24 cellular contexts compared by ENCODE assay signal in genomic region chr16:79257958-79258490, GRCh38.
DNase-seq lines count a peak whose midpoint lies in the region; ATAC-seq and TF ChIP-seq lines count a peak whose summit lies in the region.
"Had no signal": no experiment of that assay in that cellular context is flagged by ENCODE, and none has a peak within 500 bp of the region (broad histone marks: within the 10 kb centered on the region; RNA-seq: fewer than 3 reads in every experiment).

No MANE protein-coding gene starts in this region.

- no peak for TF ChIP-seq EP300 in stomach (IDR thresholded peaks at IDR 0.05)

- intact Hi-C loops in CD4-positive, alpha-beta T cell (cut with DNase I, micrococcal nuclease), result no loop called here
- intact Hi-C loops in dendritic cell treated with granulocyte-macrophage colony-stimulating factor and Interleukin-4, amounts not matched to agents 40 ng/mL and 50 ng/mL, for 4 days (cut with micrococcal nuclease), result loop anchor here (10.0 kb wide), 1 partner anchor 163 kb away; no protein-coding TSS in a partner anchor
- intact Hi-C loops in stomach (cut with DNase I; ENCODE audit: low total_unique reads), result no loop called here

- CTCF ChIA-PET in CD4-positive, alpha-beta T cell (lab: Charles Lee), result no interaction called here
- CTCF ChIA-PET in RWPE1 (lab: Yijun Ruan, JAX), result no interaction called here

- no peak overlapping the region for H3K9ac ChIP-seq in DND-41 (ENCODE audit: low read depth, low read length)
- H3K9ac ChIP-seq in neuronal stem cell (ENCODE audit: low read depth, low read length, poor library complexity), result no peak overlapping the region
- H3K9ac ChIP-seq: GM23248 had no signal

- no peaks in the 10 kb centered on the region for H3K9me3 Mint-ChIP-seq in CD4-positive, alpha-beta T cell
- no peaks in the 10 kb centered on the region for H3K9me3 Mint-ChIP-seq in dendritic cell treated with granulocyte-macrophage colony-stimulating factor and Interleukin-4, amounts not matched to agents 40 ng/mL and 50 ng/mL, for 4 days
- H3K9me3 Mint-ChIP-seq: CD8-positive, alpha-beta T cell had no signal

- H3K27me3 ChIP-seq in CD4-positive, alpha-beta T cell (ENCODE audit: control insufficient read depth, insufficient read depth, low read length), result no peaks in the 10 kb centered on the region
- H3K27me3 ChIP-seq in DND-41 (ENCODE audit: insufficient read depth, low read length, poor library complexity) (no peaks in the 10 kb centered on the region), neuronal stem cell (ENCODE audit: control insufficient read depth in 3 of 3, insufficient read depth in 3 of 3, low read depth in 1 of 3, low read length in 3 of 3) (no peaks in the 10 kb centered on the region), stomach (no peaks in the 10 kb centered on the region)

- no peak overlapping the region for H2BK120ac ChIP-seq in neuronal stem cell (ENCODE audit: low read depth, low read length)

- H3K9me3 ChIP-seq in CD4-positive, alpha-beta T cell (ENCODE audit: control insufficient read depth, low read length), result no peaks in the 10 kb centered on the region
- H3K9me3 ChIP-seq in DND-41 (ENCODE audit: insufficient read depth, low read length, severe bottlenecking) (no peaks in the 10 kb centered on the region), neuronal stem cell (replicated peaks in 1 of 2; ENCODE audit: control insufficient read depth in 2 of 2, insufficient read depth in 1 of 2, low read depth in 1 of 2, low read length in 2 of 2) (no peaks in the 10 kb centered on the region), stomach (no peaks in the 10 kb centered on the region)
- H3K9me3 ChIP-seq: Caco-2 had no signal

- H3K4ac ChIP-seq in neuronal stem cell (ENCODE audit: low read length), result no peak overlapping the region

- H2BK5ac ChIP-seq in neuronal stem cell (ENCODE audit: low read length), result no peak overlapping the region

- H3K4me1 Mint-ChIP-seq in CD4-positive, alpha-beta T cell (ENCODE audit: low read depth), result no peaks in the 10 kb centered on the region
- H3K4me1 Mint-ChIP-seq in dendritic cell treated with granulocyte-macrophage colony-stimulating factor and Interleukin-4, amounts not matched to agents 40 ng/mL and 50 ng/mL, for 4 days (ENCODE audit: low read depth), result peaks cover 40% of the 10 kb centered on the region

- no peak overlapping the region for H4K91ac ChIP-seq in neuronal stem cell (ENCODE audit: low read depth, low read length, poor library complexity)

- H3K14ac ChIP-seq in neuronal stem cell (ENCODE audit: low read length), result no peak overlapping the region

- H3K18ac ChIP-seq in neuronal stem cell (ENCODE audit: low read length), result peak overlapping the region; percentile 4

- H3K36me3 ChIP-seq in DND-41 (ENCODE audit: insufficient read depth, low read length) (no peaks in the 10 kb centered on the region), neuronal stem cell (replicated peaks in 1 of 2; ENCODE audit: control insufficient read depth in 2 of 2, insufficient read depth in 2 of 2, low read length in 2 of 2) (no peaks in the 10 kb centered on the region), stomach (no peaks in the 10 kb centered on the region)

- H3K79me2 ChIP-seq in DND-41 (ENCODE audit: insufficient read depth, low read length), result no peaks in the 10 kb centered on the region

- H3K4me1 ChIP-seq in DND-41 (ENCODE audit: insufficient read depth, low read length), result no peaks in the 10 kb centered on the region
- H3K4me1 ChIP-seq in neuronal stem cell (ENCODE audit: control insufficient read depth in 2 of 2, insufficient read depth in 1 of 2, low read depth in 1 of 2, low read length in 2 of 2), result no peaks in the 10 kb centered on the region
- peaks cover 0 to 15% (median 7%) of the 10 kb centered on the region in 4 donors for H3K4me1 ChIP-seq in stomach

- H3K27me3 Mint-ChIP-seq in CD4-positive, alpha-beta T cell, result peaks cover 15% of the 10 kb centered on the region
- peaks cover 28% of the 10 kb centered on the region for H3K27me3 Mint-ChIP-seq in dendritic cell treated with granulocyte-macrophage colony-stimulating factor and Interleukin-4, amounts not matched to agents 40 ng/mL and 50 ng/mL, for 4 days

- H3K4me3 Mint-ChIP-seq in CD4-positive, alpha-beta T cell, result no peak overlapping the region
- no peak overlapping the region for H3K4me3 Mint-ChIP-seq in dendritic cell treated with granulocyte-macrophage colony-stimulating factor and Interleukin-4, amounts not matched to agents 40 ng/mL and 50 ng/mL, for 4 days
- H3K4me3 Mint-ChIP-seq: CD8-positive, alpha-beta T cell had no signal

- H2BK15ac ChIP-seq in neuronal stem cell (ENCODE audit: low read length), result no peak overlapping the region

- no peak overlapping the region for H3K4me2 ChIP-seq in DND-41 (ENCODE audit: insufficient read depth, low read length)
- H3K4me2 ChIP-seq in neuronal stem cell (ENCODE audit: insufficient read depth, low read length, poor library complexity, severe bottlenecking), result no peak overlapping the region

- H3K36me3 Mint-ChIP-seq in CD4-positive, alpha-beta T cell (ENCODE audit: low read depth), result no peaks in the 10 kb centered on the region
- H3K36me3 Mint-ChIP-seq in dendritic cell treated with granulocyte-macrophage colony-stimulating factor and Interleukin-4, amounts not matched to agents 40 ng/mL and 50 ng/mL, for 4 days (ENCODE audit: low read depth), result no peaks in the 10 kb centered on the region
- H3K36me3 Mint-ChIP-seq: CD8-positive, alpha-beta T cell had no signal

- no peak overlapping the region for H4K8ac ChIP-seq in neuronal stem cell (ENCODE audit: low read depth, low read length)

- H3K4me3 ChIP-seq in DND-41 (ENCODE audit: low read depth in 1 of 2, low read length in 2 of 2) (no peak overlapping the region), neuronal stem cell (ENCODE audit: low read length in 2 of 2) (no peak overlapping the region), stomach (no peak overlapping the region)
- H3K4me3 ChIP-seq: GM12878, GM23248, SK-N-MC had no signal

- no CpG with 5 or more reads among the region's 10 CpGs for WGBS in neuronal stem cell (ENCODE audit: extremely low coverage in 2 of 2, insufficient read length in 2 of 2, insufficient replicate concordance in 1 of 2), 2 donors
- 48 to 63% (median 56%) methylated on average over 10 of the region's 10 CpGs for WGBS in stomach, 5 donors

- TF ChIP-seq CTCF in CD4-positive, alpha-beta T cell (IDR thresholded peaks at IDR 0.05), result no peak
- TF ChIP-seq CTCF in DND-41 (IDR thresholded peaks at IDR 0.05; ENCODE audit: borderline replicate concordance, extremely low read depth, low read length, poor library complexity, severe bottlenecking), result no peak
- TF ChIP-seq CTCF in stomach (IDR thresholded peaks at IDR 0.05), result no peak
- TF ChIP-seq CTCF in RWPE1 (conservative IDR thresholded peaks at IDR 0.05; ENCODE audit: low read depth), result no peak

- no peaks in the 10 kb centered on the region for H4K20me1 ChIP-seq in DND-41 (ENCODE audit: insufficient read depth, low read length)

- H3K79me1 ChIP-seq in neuronal stem cell (ENCODE audit: low read depth, low read length), result no peaks in the 10 kb centered on the region

- DNase-seq in CD4-positive, alpha-beta T cell, result no peak
- no peak for DNase-seq in DND-41
- DNase-seq in neuronal stem cell (ENCODE audit: low spot score), result no peak
- DNase-seq in stomach, result no peak
- no peak for DNase-seq in RWPE1 (ENCODE audit: low spot score)
- DNase-seq in MV-4-11 (lab: John Stamatoyannopoulos, UW), result no peak
- DNase-seq: C1 segment of cervical spinal cord; Caco-2; CD8-positive, alpha-beta T cell; EL; GDM1; GM23248; H7; Karpas-422; NCI-H1105; NCI-H1436 treated with DMSO at 0.1 percent for 48 hours; NCI-H187 treated with DMSO at 0.1 percent for 48 hours; NCI-H2107; NCI-H524; NCI-H748 treated with DMSO at 0.1 percent for 48 hours; SIG-M5 had no signal

- no peak overlapping the region for H3K27ac Mint-ChIP-seq in CD4-positive, alpha-beta T cell
- H3K27ac Mint-ChIP-seq in dendritic cell treated with granulocyte-macrophage colony-stimulating factor and Interleukin-4, amounts not matched to agents 40 ng/mL and 50 ng/mL, for 4 days, result peak overlapping the region; percentile 35
- H3K27ac Mint-ChIP-seq: CD8-positive, alpha-beta T cell had no signal

- ATAC-seq in CD4-positive, alpha-beta T cell (ENCODE audit: poor library complexity), result peak; percentile 26
- ATAC-seq in DND-41 (ENCODE audit: insufficient read depth, low read depth), result 0 out of 3 replicates have a peak, but pooled peaks have one; percentile 27
- ATAC-seq: CD8-positive, alpha-beta T cell; GM12878 had no signal

- no peak for TF ChIP-seq POLR2A in stomach (IDR thresholded peaks at IDR 0.05)

- H3K27ac ChIP-seq in CD4-positive, alpha-beta T cell (ENCODE audit: low read depth, low read length), result no peak overlapping the region
- H3K27ac ChIP-seq in DND-41 (ENCODE audit: low read length), result no peak overlapping the region
- H3K27ac ChIP-seq in neuronal stem cell (replicated peaks; ENCODE audit: low read length), result no peak overlapping the region
- H3K27ac ChIP-seq in stomach, result no peak overlapping the region
- H3K27ac ChIP-seq in RWPE1, result no peak overlapping the region
- H3K27ac ChIP-seq: GM23248, SK-N-MC had no signal

- POLR2A ChIA-PET in CD4-positive, alpha-beta T cell (lab: Charles Lee), result no interaction called here
- POLR2A ChIA-PET in RWPE1 (lab: Yijun Ruan, JAX; ENCODE audit: low non-redundant PET), result no interaction called here

- no peak overlapping the region for H2AK5ac ChIP-seq in neuronal stem cell (ENCODE audit: low read depth, low read length)

- no peak overlapping the region for H3K23ac ChIP-seq in neuronal stem cell (ENCODE audit: low read depth, low read length, poor library complexity)

- no peak overlapping the region for H2BK12ac ChIP-seq in neuronal stem cell (ENCODE audit: low read length)

- H2AFZ ChIP-seq in DND-41 (ENCODE audit: low read depth, low read length), result no peak overlapping the region
- no peak overlapping the region for H2AFZ ChIP-seq in neuronal stem cell (ENCODE audit: low read length)
- H2AFZ ChIP-seq: GM23248 had no signal
